ENCODE assay signal across 2 cellular contexts in the genomic region with DNA sequence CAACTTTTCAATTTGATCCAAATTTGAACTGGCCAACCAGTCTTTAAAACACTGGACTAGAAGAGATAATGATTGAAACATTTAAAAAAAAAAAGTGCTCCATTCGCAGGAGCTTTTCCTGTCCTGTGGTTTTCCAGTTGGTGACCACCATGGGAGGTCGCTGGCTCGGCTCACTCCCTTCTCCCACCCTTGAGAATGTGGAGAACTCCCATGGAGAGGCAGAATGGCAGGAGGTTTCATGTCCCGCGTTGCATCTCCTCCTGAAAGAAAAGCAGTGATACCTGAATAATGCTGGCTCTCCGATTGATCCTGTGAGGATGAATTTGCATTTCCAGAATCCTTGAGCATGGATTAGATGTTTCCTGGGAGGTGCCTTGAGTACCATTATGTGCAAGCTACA.
A peak's percentile ranks its signal among the peaks of the same experiment; 100 is the strongest.
TF ChIP-seq lines count a peak whose summit lies in the region.

No MANE protein-coding gene starts in this region.

TF ChIP-seq in GM23338, 12 proteins besides CTCF, POLR2A, EP300 and RAD21 (continued from another document):
- TF ChIP-seq, protein P1, sequence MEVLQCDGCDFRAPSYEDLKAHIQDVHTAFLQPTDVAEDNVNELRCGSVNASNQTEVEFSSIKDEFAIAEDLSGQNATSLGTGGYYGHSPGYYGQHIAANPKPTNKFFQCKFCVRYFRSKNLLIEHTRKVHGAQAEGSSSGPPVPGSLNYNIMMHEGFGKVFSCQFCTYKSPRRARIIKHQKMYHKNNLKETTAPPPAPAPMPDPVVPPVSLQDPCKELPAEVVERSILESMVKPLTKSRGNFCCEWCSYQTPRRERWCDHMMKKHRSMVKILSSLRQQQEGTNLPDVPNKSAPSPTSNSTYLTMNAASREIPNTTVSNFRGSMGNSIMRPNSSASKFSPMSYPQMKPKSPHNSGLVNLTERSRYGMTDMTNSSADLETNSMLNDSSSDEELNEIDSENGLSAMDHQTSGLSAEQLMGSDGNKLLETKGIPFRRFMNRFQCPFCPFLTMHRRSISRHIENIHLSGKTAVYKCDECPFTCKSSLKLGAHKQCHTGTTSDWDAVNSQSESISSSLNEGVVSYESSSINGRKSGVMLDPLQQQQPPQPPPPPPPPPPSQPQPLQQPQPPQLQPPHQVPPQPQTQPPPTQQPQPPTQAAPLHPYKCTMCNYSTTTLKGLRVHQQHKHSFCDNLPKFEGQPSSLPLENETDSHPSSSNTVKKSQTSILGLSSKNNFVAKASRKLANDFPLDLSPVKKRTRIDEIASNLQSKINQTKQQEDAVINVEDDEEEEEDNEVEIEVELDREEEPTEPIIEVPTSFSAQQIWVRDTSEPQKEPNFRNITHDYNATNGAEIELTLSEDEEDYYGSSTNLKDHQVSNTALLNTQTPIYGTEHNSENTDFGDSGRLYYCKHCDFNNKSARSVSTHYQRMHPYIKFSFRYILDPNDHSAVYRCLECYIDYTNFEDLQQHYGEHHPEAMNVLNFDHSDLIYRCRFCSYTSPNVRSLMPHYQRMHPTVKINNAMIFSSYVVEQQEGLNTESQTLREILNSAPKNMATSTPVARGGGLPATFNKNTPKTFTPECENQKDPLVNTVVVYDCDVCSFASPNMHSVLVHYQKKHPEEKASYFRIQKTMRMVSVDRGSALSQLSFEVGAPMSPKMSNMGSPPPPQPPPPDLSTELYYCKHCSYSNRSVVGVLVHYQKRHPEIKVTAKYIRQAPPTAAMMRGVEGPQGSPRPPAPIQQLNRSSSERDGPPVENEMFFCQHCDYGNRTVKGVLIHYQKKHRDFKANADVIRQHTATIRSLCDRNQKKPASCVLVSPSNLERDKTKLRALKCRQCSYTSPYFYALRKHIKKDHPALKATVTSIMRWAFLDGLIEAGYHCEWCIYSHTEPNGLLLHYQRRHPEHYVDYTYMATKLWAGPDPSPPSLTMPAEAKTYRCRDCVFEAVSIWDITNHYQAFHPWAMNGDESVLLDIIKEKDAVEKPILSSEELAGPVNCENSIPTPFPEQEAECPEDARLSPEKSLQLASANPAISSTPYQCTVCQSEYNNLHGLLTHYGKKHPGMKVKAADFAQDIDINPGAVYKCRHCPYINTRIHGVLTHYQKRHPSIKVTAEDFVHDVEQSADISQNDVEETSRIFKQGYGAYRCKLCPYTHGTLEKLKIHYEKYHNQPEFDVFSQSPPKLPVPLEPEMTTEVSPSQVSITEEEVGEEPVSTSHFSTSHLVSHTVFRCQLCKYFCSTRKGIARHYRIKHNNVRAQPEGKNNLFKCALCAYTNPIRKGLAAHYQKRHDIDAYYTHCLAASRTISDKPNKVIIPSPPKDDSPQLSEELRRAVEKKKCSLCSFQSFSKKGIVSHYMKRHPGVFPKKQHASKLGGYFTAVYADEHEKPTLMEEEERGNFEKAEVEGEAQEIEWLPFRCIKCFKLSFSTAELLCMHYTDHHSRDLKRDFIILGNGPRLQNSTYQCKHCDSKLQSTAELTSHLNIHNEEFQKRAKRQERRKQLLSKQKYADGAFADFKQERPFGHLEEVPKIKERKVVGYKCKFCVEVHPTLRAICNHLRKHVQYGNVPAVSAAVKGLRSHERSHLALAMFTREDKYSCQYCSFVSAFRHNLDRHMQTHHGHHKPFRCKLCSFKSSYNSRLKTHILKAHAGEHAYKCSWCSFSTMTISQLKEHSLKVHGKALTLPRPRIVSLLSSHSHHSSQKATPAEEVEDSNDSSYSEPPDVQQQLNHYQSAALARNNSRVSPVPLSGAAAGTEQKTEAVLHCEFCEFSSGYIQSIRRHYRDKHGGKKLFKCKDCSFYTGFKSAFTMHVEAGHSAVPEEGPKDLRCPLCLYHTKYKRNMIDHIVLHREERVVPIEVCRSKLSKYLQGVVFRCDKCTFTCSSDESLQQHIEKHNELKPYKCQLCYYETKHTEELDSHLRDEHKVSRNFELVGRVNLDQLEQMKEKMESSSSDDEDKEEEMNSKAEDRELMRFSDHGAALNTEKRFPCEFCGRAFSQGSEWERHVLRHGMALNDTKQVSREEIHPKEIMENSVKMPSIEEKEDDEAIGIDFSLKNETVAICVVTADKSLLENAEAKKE (CRISPR knock-in tag; IDR thresholded peaks at IDR 0.05): peak; percentile 55; the same call in 1 of the 2 replicates

TF ChIP-seq in WTC11, 78 proteins besides CTCF, POLR2A, EP300 and RAD21:
- TF ChIP-seq, protein P2, sequence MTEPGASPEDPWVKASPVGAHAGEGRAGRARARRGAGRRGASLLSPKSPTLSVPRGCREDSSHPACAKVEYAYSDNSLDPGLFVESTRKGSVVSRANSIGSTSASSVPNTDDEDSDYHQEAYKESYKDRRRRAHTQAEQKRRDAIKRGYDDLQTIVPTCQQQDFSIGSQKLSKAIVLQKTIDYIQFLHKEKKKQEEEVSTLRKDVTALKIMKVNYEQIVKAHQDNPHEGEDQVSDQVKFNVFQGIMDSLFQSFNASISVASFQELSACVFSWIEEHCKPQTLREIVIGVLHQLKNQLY (CRISPR knock-in tag; IDR thresholded peaks at IDR 0.05): no peak
- TF ChIP-seq CREM (CRISPR knock-in tag; IDR thresholded peaks at IDR 0.05) (no peak), ZNF423 (CRISPR knock-in tag; IDR thresholded peaks at IDR 0.05) (peak; percentile 93), NR2C2 (CRISPR knock-in tag; IDR thresholded peaks at IDR 0.05) (no peak), TEAD1 (CRISPR knock-in tag; IDR thresholded peaks at IDR 0.05) (peak; percentile 47; the same call in 1 of the 2 replicates), NFE2L1 (CRISPR knock-in tag; IDR thresholded peaks at IDR 0.05) (no peak)
- TF ChIP-seq, protein P3, sequence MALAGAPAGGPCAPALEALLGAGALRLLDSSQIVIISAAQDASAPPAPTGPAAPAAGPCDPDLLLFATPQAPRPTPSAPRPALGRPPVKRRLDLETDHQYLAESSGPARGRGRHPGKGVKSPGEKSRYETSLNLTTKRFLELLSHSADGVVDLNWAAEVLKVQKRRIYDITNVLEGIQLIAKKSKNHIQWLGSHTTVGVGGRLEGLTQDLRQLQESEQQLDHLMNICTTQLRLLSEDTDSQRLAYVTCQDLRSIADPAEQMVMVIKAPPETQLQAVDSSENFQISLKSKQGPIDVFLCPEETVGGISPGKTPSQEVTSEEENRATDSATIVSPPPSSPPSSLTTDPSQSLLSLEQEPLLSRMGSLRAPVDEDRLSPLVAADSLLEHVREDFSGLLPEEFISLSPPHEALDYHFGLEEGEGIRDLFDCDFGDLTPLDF (CRISPR knock-in tag; IDR thresholded peaks at IDR 0.05): no peak
- TF ChIP-seq, protein P4, sequence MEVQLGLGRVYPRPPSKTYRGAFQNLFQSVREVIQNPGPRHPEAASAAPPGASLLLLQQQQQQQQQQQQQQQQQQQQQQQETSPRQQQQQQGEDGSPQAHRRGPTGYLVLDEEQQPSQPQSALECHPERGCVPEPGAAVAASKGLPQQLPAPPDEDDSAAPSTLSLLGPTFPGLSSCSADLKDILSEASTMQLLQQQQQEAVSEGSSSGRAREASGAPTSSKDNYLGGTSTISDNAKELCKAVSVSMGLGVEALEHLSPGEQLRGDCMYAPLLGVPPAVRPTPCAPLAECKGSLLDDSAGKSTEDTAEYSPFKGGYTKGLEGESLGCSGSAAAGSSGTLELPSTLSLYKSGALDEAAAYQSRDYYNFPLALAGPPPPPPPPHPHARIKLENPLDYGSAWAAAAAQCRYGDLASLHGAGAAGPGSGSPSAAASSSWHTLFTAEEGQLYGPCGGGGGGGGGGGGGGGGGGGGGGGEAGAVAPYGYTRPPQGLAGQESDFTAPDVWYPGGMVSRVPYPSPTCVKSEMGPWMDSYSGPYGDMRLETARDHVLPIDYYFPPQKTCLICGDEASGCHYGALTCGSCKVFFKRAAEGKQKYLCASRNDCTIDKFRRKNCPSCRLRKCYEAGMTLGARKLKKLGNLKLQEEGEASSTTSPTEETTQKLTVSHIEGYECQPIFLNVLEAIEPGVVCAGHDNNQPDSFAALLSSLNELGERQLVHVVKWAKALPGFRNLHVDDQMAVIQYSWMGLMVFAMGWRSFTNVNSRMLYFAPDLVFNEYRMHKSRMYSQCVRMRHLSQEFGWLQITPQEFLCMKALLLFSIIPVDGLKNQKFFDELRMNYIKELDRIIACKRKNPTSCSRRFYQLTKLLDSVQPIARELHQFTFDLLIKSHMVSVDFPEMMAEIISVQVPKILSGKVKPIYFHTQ (CRISPR knock-in tag; IDR thresholded peaks at IDR 0.05): no peak
